Comparison of ENCODE assay signal across 16 cellular contexts in the genomic region with DNA sequence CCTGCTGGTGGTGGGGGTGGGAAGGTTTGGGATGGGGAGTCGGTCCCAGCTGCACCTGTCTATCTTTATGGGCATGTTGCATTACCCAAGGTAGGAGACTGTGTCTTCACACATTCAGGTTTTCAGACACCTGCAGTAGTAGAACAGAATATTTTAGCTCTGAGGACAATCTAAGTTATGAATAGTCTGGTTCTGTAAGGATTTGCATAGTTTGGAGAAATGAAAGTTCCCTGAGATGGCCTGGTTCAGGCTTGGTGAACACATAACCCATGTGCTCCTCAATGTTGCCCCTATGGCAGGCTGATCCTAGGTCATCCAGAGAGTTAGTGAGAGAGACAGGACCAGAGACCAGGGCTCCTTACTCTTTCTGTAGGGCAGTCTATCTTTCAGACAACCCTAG. TPM values are rescaled to one million over a fixed set of nuclear protein-coding genes. Genes with fewer than 3 reads are reported as not detected.
DNase-seq lines count a peak whose midpoint lies in the region; ATAC-seq lines count a peak whose summit lies in the region.
"Had no signal": no experiment of that assay in that cellular context is flagged by ENCODE, and none has a peak within 500 bp of the region (broad histone marks: within the 10 kb centered on the region; RNA-seq: fewer than 3 reads in every experiment).

No MANE protein-coding gene starts in this region.

- peaks cover 14 to 42% of the 10 kb centered on the region in 2 donors for H3K36me3 Mint-ChIP-seq in activated T-cell treated with anti-CD3 and anti-CD28 coated beads, Interleukin-2, amount 50 U/mL, for 72 hours (ENCODE audit: insufficient read depth in 2 of 2)
- H3K36me3 Mint-ChIP-seq in activated naive CD8-positive, alpha-beta T cell = peaks cover 27% of the 10 kb centered on the region
- peaks cover 11% of the 10 kb centered on the region for H3K36me3 Mint-ChIP-seq in stimulated activated effector memory CD8-positive, alpha-beta T cell treated with anti-CD3 and anti-CD28 coated beads, Interleukin-12 subunit alpha, Interleukin-12 subunit beta, amount 100 ng/mL, for 72 hours

- H3K9me3 Mint-ChIP-seq in activated T-cell treated with anti-CD3 and anti-CD28 coated beads, Interleukin-2, amount 50 U/mL, for 72 hours = peaks cover 0 to 1% of the 10 kb centered on the region in 2 donors
- H3K9me3 Mint-ChIP-seq in activated naive CD8-positive, alpha-beta T cell (ENCODE audit: low read depth) = no peaks in the 10 kb centered on the region
- no peaks in the 10 kb centered on the region for H3K9me3 Mint-ChIP-seq in stimulated activated effector memory CD8-positive, alpha-beta T cell treated with anti-CD3 and anti-CD28 coated beads, Interleukin-12 subunit alpha, Interleukin-12 subunit beta, amount 100 ng/mL, for 72 hours
- H3K9me3 Mint-ChIP-seq: HFFc6 had no signal

- peak overlapping the region; percentile 58 for H3K27ac Mint-ChIP-seq in activated T-cell treated with anti-CD3 and anti-CD28 coated beads, Interleukin-2, amount 50 U/mL, for 72 hours
- H3K27ac Mint-ChIP-seq in activated naive CD8-positive, alpha-beta T cell = peak overlapping the region; percentile 99
- H3K27ac Mint-ChIP-seq in stimulated activated effector memory CD8-positive, alpha-beta T cell treated with anti-CD3 and anti-CD28 coated beads, Interleukin-12 subunit alpha, Interleukin-12 subunit beta, amount 100 ng/mL, for 72 hours = peak overlapping the region; percentile 97

- DNase-seq in activated T-cell treated with anti-CD3 and anti-CD28 coated beads, Interleukin-2, amount 50 U/mL, for 72 hours = no peak
- no peak for DNase-seq in activated T-cell treated with anti-CD3 and anti-CD28 coated beads, Interleukin-2, amount 50 U/mL, for 48 hours
- peak; percentile 68 for DNase-seq in NAMALWA (ENCODE audit: low spot score)
- no peak for DNase-seq in stimulated activated effector memory CD8-positive, alpha-beta T cell treated with anti-CD3 and anti-CD28 coated beads, Interleukin-12 subunit alpha, Interleukin-12 subunit beta, amount 100 ng/mL, for 72 hours (ENCODE audit: low spot score in 2 of 2)
- DNase-seq in HCEC 1CT = no peak
- no peak for DNase-seq in hypothalamus (lab: John Stamatoyannopoulos, UW)
- DNase-seq: activated CD8-positive, alpha-beta memory T cell treated with anti-CD3 and anti-CD28 coated beads for 24 hours; BE2C; colonic mucosa; erythroblast; left cardiac atrium had no signal

- peak overlapping the region; percentile 71 to 77 for H3K4me3 Mint-ChIP-seq in activated T-cell treated with anti-CD3 and anti-CD28 coated beads, Interleukin-2, amount 50 U/mL, for 72 hours
- H3K4me3 Mint-ChIP-seq in activated naive CD8-positive, alpha-beta T cell = peak overlapping the region; percentile 77
- peak overlapping the region; percentile 61 for H3K4me3 Mint-ChIP-seq in stimulated activated effector memory CD8-positive, alpha-beta T cell treated with anti-CD3 and anti-CD28 coated beads, Interleukin-12 subunit alpha, Interleukin-12 subunit beta, amount 100 ng/mL, for 72 hours
- H3K4me3 Mint-ChIP-seq: HFFc6 had no signal

- H3K27me3 Mint-ChIP-seq in activated T-cell treated with anti-CD3 and anti-CD28 coated beads, Interleukin-2, amount 50 U/mL, for 72 hours (ENCODE audit: low read depth) = no peaks in the 10 kb centered on the region
- H3K27me3 Mint-ChIP-seq in activated naive CD8-positive, alpha-beta T cell = no peaks in the 10 kb centered on the region

- no peak for ATAC-seq in activated T-cell treated with anti-CD3 and anti-CD28 coated beads, Interleukin-2, amount 50 U/mL, for 72 hours (replicated peaks in 1 of 2)
- ATAC-seq in stimulated activated effector memory CD8-positive, alpha-beta T cell treated with anti-CD3 and anti-CD28 coated beads, Interleukin-12 subunit alpha, Interleukin-12 subunit beta, amount 100 ng/mL, for 72 hours = no peak
- ATAC-seq in GM18861 (IDR thresholded peaks at IDR 0.05; ENCODE audit: unreplicated experiment) = no peak
- ATAC-seq: left cardiac atrium had no signal

- peaks cover 75% of the 10 kb centered on the region for H3K4me1 Mint-ChIP-seq in activated T-cell treated with anti-CD3 and anti-CD28 coated beads, Interleukin-2, amount 50 U/mL, for 72 hours (ENCODE audit: low read depth)
- peaks cover 70% of the 10 kb centered on the region for H3K4me1 Mint-ChIP-seq in activated naive CD8-positive, alpha-beta T cell (ENCODE audit: low read depth)
- peaks cover 50% of the 10 kb centered on the region for H3K4me1 Mint-ChIP-seq in stimulated activated effector memory CD8-positive, alpha-beta T cell treated with anti-CD3 and anti-CD28 coated beads, Interleukin-12 subunit alpha, Interleukin-12 subunit beta, amount 100 ng/mL, for 72 hours

RNA-seq across cellular contexts. Expression of gene TNFSF8, which starts 20.7 kb away (rescaled TPM):
- 10 to 100 TPM; 84.2 to 99.5 TPM for total RNA-seq in activated T-cell treated with anti-CD3 and anti-CD28 coated beads, Interleukin-2, amount 50 U/mL, for 72 hours
- total RNA-seq: HFFc6, myocyte, PC-3 had no signal
